ENCODE assay signal across 20 cellular contexts in the genomic region with DNA sequence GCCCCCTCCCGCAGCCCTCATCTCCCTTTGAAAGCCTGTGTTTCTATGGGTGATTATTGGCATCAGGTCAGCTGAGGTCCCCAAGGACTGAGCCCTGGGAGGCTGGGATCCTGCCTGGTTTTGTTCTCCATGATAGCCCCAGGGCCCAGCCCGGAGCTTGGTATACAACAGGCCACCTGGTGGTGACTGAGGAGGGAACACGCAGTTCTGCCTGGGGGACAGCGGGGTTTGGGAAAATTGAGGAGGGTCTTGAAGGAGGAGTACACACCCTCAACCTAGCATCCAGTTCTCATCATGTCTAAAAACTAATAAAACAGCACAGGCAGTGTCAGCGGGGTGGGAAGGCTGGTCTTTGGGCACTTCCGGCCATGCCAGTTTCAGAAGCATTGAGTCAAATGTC.
A peak's percentile ranks its signal among the peaks of the same experiment; 100 is the strongest.
DNase-seq lines count a peak whose midpoint lies in the region; ATAC-seq, FAIRE-seq and TF ChIP-seq lines count a peak whose summit lies in the region.
"Had no signal": no experiment of that assay in that cellular context is flagged by ENCODE, and none has a peak within 500 bp of the region (broad histone marks: within the 10 kb centered on the region; RNA-seq: fewer than 3 reads in every experiment).

No MANE protein-coding gene starts in this region.

- TF ChIP-seq POLR2A in GM12892 (IDR thresholded peaks at IDR 0.05; ENCODE audit: low read depth, low read length) = no peak

- no peak overlapping the region for H3K23ac ChIP-seq in mesendoderm (ENCODE audit: low read length)

- no peaks in the 10 kb centered on the region for H3K9me3 ChIP-seq in Caco-2
- H3K9me3 ChIP-seq: lower lobe of right lung, suprapubic skin had no signal

- H3K4me1 ChIP-seq in Caco-2 (no peaks in the 10 kb centered on the region), mesendoderm (ENCODE audit: control insufficient read depth, low read depth, low read length) (no peaks in the 10 kb centered on the region)
- H3K4me1 ChIP-seq: lower lobe of right lung, suprapubic skin had no signal

- H3K27me3 Mint-ChIP-seq in Caco-2 (ENCODE audit: insufficient read depth, unreplicated experiment) = no peaks in the 10 kb centered on the region
- H3K27me3 Mint-ChIP-seq: activated CD4-positive, alpha-beta T cell treated with anti-CD3 and anti-CD28 coated beads for 36 hours; activated naive CD8-positive, alpha-beta T cell; naive thymus-derived CD8-positive, alpha-beta T cell had no signal

- H2AK5ac ChIP-seq in mesendoderm (ENCODE audit: low read length) = no peak overlapping the region

- H3K4me3 Mint-ChIP-seq in Caco-2 (ENCODE audit: unreplicated experiment) = no peak overlapping the region
- H3K4me3 Mint-ChIP-seq: activated CD4-positive, alpha-beta T cell treated with anti-CD3 and anti-CD28 coated beads for 36 hours; activated naive CD8-positive, alpha-beta T cell; naive thymus-derived CD8-positive, alpha-beta T cell; T-helper 2 cell treated with Interferon-gamma antibody and Interleukin-4, amounts not matched to agents 5 μg/mL and 100 μg/mL, for 36 hours had no signal

- DNase-seq in Caco-2 (peak in 1 of 2 experiments; percentile 14), GM12892 (ENCODE audit: insufficient read length) (no peak), astrocyte of the cerebellum (ENCODE audit: low read depth) (no peak), mesendoderm (peak; percentile 56), DMS153 (lab: John Stamatoyannopoulos, UW) (no peak)
- DNase-seq: activated CD4-positive, alpha-beta T cell treated with anti-CD3 and anti-CD28 coated beads for 36 hours; effector CD8-positive, alpha-beta T cell; lower lobe of right lung; naive thymus-derived CD8-positive, alpha-beta T cell; NCI-H2171 treated with DMSO at 0.1 percent for 48 hours; retina; SIG-M5; stimulated activated CD4-positive, alpha-beta T cell treated with anti-CD3 and anti-CD28 coated beads, Interleukin-1b, Interleukin-23, amount 100 ng/mL, for 48 hours had no signal

- intact Hi-C loops in Caco-2 (cut with micrococcal nuclease; ENCODE audit: unreplicated experiment) = no loop called here

- peaks cover 9% of the 10 kb centered on the region for H3K9me3 Mint-ChIP-seq in Caco-2 (ENCODE audit: unreplicated experiment)
- H3K9me3 Mint-ChIP-seq: naive thymus-derived CD8-positive, alpha-beta T cell; T-helper 2 cell treated with Interferon-gamma antibody and Interleukin-4, amounts not matched to agents 5 μg/mL and 100 μg/mL, for 36 hours had no signal

- H2BK15ac ChIP-seq in mesendoderm (replicated peaks; ENCODE audit: low read depth) = no peak overlapping the region

- BruUV-seq in Caco-2 (replicated peaks; lab: Mats Ljungman, UMichigan) = no TSS peak

- no peaks in the 10 kb centered on the region for H3K36me3 Mint-ChIP-seq in Caco-2 (ENCODE audit: insufficient read depth, unreplicated experiment)

- H4K5ac ChIP-seq in mesendoderm (ENCODE audit: low read length) = no peak overlapping the region

- no peaks in the 10 kb centered on the region for H3K79me2 ChIP-seq in mesendoderm (ENCODE audit: control insufficient read depth, insufficient read depth, low read length)

- no peak overlapping the region for H3K27ac Mint-ChIP-seq in Caco-2 (ENCODE audit: unreplicated experiment)
- H3K27ac Mint-ChIP-seq: activated CD4-positive, alpha-beta T cell treated with anti-CD3 and anti-CD28 coated beads for 36 hours; activated naive CD8-positive, alpha-beta T cell; naive thymus-derived CD8-positive, alpha-beta T cell; T-helper 2 cell treated with Interferon-gamma antibody and Interleukin-4, amounts not matched to agents 5 μg/mL and 100 μg/mL, for 36 hours had no signal

- no peak overlapping the region for H3K18ac ChIP-seq in mesendoderm (ENCODE audit: low read length)

- POLR2A ChIA-PET in Caco-2 (lab: Charles Lee) = no interaction called here

- no peak overlapping the region for H3K27ac ChIP-seq in mesendoderm (ENCODE audit: low read depth, low read length)
- H3K27ac ChIP-seq: lower lobe of right lung, suprapubic skin had no signal

- no peak overlapping the region for H4K8ac ChIP-seq in mesendoderm (ENCODE audit: low read depth, low read length)

- H2BK5ac ChIP-seq in mesendoderm (ENCODE audit: low read length) = no peak overlapping the region

- in situ Hi-C loops in astrocyte of the cerebellum (cut with HindIII; ENCODE audit: low sequenced_read_pairs) = no loop called here

- CTCF ChIA-PET in Caco-2 (lab: Charles Lee) = interaction anchor here (0.6 kb wide), 1 partner anchor 1275 kb away, joined by 4 read pairs; no protein-coding TSS in a partner anchor

- peak; percentile 44 for FAIRE-seq in GM12892 (lab: Jason Lieb, UNC)
- FAIRE-seq: D721Med had no signal

- no peak overlapping the region for H3K9ac ChIP-seq in mesendoderm (ENCODE audit: low read length)

- WGBS in mesendoderm (ENCODE audit: extremely low coverage, insufficient coverage, low lambda C conversion rate) = no CpG with 5 or more reads among the region's 6 CpGs

- no peak overlapping the region for H3K4me3 ChIP-seq in Caco-2 (ENCODE audit: low read depth, low read length)
- H3K4me3 ChIP-seq in astrocyte of the cerebellum (ENCODE audit: low read depth, low read length) = no peak overlapping the region
- H3K4me3 ChIP-seq in mesendoderm (ENCODE audit: low read length) = no peak overlapping the region
- H3K4me3 ChIP-seq: lower lobe of right lung, suprapubic skin had no signal

- H3K56ac ChIP-seq in mesendoderm (ENCODE audit: low read length) = no peak overlapping the region

- ATAC-seq in HG02885 (IDR thresholded peaks at IDR 0.05; ENCODE audit: poor library complexity, unreplicated experiment) (no peak), HG03378 (IDR thresholded peaks at IDR 0.05; ENCODE audit: unreplicated experiment) (no peak)
- no peak for ATAC-seq in activated CD4-positive, CD25-positive, alpha-beta regulatory T cell treated with anti-CD3 and anti-CD28 coated beads, Interleukin-2, amount 50 U/mL, for 24 hours
- ATAC-seq: activated CD4-positive, alpha-beta T cell treated with anti-CD3 and anti-CD28 coated beads for 36 hours; lower lobe of right lung; naive thymus-derived CD8-positive, alpha-beta T cell had no signal

- H3K4me1 Mint-ChIP-seq in Caco-2 (ENCODE audit: low read depth, unreplicated experiment) = no peaks in the 10 kb centered on the region
- H3K4me1 Mint-ChIP-seq: activated CD4-positive, alpha-beta T cell treated with anti-CD3 and anti-CD28 coated beads for 36 hours had no signal

- H2BK120ac ChIP-seq in mesendoderm (ENCODE audit: low read depth, low read length) = no peak overlapping the region

- no peak overlapping the region for H3K4me2 ChIP-seq in mesendoderm (ENCODE audit: low read length)

- no peaks in the 10 kb centered on the region for H3K79me1 ChIP-seq in mesendoderm (ENCODE audit: low read length)

- peak; percentile 4 to 28 for TF ChIP-seq CTCF in Caco-2 (IDR thresholded peaks at IDR 0.05; ENCODE audit: insufficient read depth in 1 of 2, low read depth in 1 of 2, low read length in 1 of 2, severe bottlenecking in 1 of 2, unreplicated experiment in 1 of 2)
- peak; percentile 29 for TF ChIP-seq CTCF in astrocyte of the cerebellum (IDR thresholded peaks at IDR 0.05; ENCODE audit: low read depth, low read length, missing control alignments)

- no peak overlapping the region for H3K4ac ChIP-seq in mesendoderm (ENCODE audit: low read depth, low read length)

- H3K27me3 ChIP-seq in Caco-2 (replicated peaks; ENCODE audit: control insufficient read depth, insufficient read depth, low read length) (no peaks in the 10 kb centered on the region), mesendoderm (ENCODE audit: insufficient read depth, low read length, poor library complexity) (no peaks in the 10 kb centered on the region)
- H3K27me3 ChIP-seq: suprapubic skin had no signal

- H3K36me3 ChIP-seq in Caco-2 (ENCODE audit: control insufficient read depth, insufficient read depth, low read length) (no peaks in the 10 kb centered on the region), mesendoderm (ENCODE audit: control insufficient read depth, insufficient read depth, low read length) (no peaks in the 10 kb centered on the region)
- H3K36me3 ChIP-seq: lower lobe of right lung, suprapubic skin had no signal
